ENCODE assay signal across 8 cellular contexts in genomic region chr3:186790261-186790981, GRCh38. TPM values are rescaled to one million over a fixed set of nuclear protein-coding genes. Genes with fewer than 3 reads are reported as not detected.
DNase-seq lines count a peak whose midpoint lies in the region; ATAC-seq and TF ChIP-seq lines count a peak whose summit lies in the region.

No MANE protein-coding gene starts in this region.

- H3K27ac ChIP-seq in DND-41 (ENCODE audit: low read length) (no peak overlapping the region), suprapubic skin (no peak overlapping the region), vagina (no peak overlapping the region)

- no peak overlapping the region for H3K9ac ChIP-seq in DND-41 (ENCODE audit: low read depth, low read length)

- H3K9me3 ChIP-seq in DND-41 (ENCODE audit: insufficient read depth, low read length, severe bottlenecking) = no peaks in the 10 kb centered on the region
- no peaks in the 10 kb centered on the region for H3K9me3 ChIP-seq in suprapubic skin
- H3K9me3 ChIP-seq in vagina = no peaks in the 10 kb centered on the region

- no peak for TF ChIP-seq EP300 in suprapubic skin (IDR thresholded peaks at IDR 0.05)

- TF ChIP-seq CTCF in DND-41 (IDR thresholded peaks at IDR 0.05; ENCODE audit: borderline replicate concordance, extremely low read depth, low read length, poor library complexity, severe bottlenecking) = no peak
- no peak for TF ChIP-seq CTCF in suprapubic skin (IDR thresholded peaks at IDR 0.05)
- TF ChIP-seq CTCF in vagina (IDR thresholded peaks at IDR 0.05) = no peak

- H3K4me1 ChIP-seq in DND-41 (ENCODE audit: insufficient read depth, low read length) (peaks cover 25% of the 10 kb centered on the region), suprapubic skin (peaks cover 32% of the 10 kb centered on the region), vagina (peaks cover 33% of the 10 kb centered on the region)

- peak overlapping the region in 1 of 4 donors; percentile 72 for H3K4me3 Mint-ChIP-seq in IgD-negative memory B cell
- peak overlapping the region; percentile 2 for H3K4me3 Mint-ChIP-seq in activated CD4-positive, alpha-beta memory T cell treated with anti-CD3 and anti-CD28 coated beads for 36 hours

- peak overlapping the region; percentile 80 to 96 (median 94) for H3K27ac Mint-ChIP-seq in IgD-negative memory B cell
- peak overlapping the region; percentile 67 for H3K27ac Mint-ChIP-seq in activated CD4-positive, alpha-beta memory T cell treated with anti-CD3 and anti-CD28 coated beads for 36 hours

- POLR2A ChIA-PET in activated CD4-positive, alpha-beta memory T cell treated with anti-CD3 and anti-CD28 coated beads for 36 hours (lab: Charles Lee) = interaction anchor here (0.7 to 2.5 kb wide), 6 partner anchors 7 to 853 kb away, joined by 3 to 10 read pairs (median 4); partner anchors contain the start of genes DNAJB11, EIF4A2, RFC4 and TRA2B

- no peak overlapping the region for H2AFZ ChIP-seq in DND-41 (ENCODE audit: low read depth, low read length)

- no peak for TF ChIP-seq POLR2A in suprapubic skin (IDR thresholded peaks at IDR 0.05)
- TF ChIP-seq POLR2A in vagina (IDR thresholded peaks at IDR 0.05) = no peak

- peaks cover 88% of the 10 kb centered on the region for H3K36me3 ChIP-seq in DND-41 (ENCODE audit: insufficient read depth, low read length)
- peaks cover 74% of the 10 kb centered on the region for H3K36me3 ChIP-seq in suprapubic skin
- peaks cover 0 to 61% of the 10 kb centered on the region in 2 donors for H3K36me3 ChIP-seq in vagina

- intact Hi-C loops in activated CD4-positive, alpha-beta memory T cell treated with anti-CD3 and anti-CD28 coated beads for 36 hours (cut with micrococcal nuclease) = no loop called here
- intact Hi-C loops in vagina (cut with DNase I) = no loop called here

- H3K9me3 Mint-ChIP-seq in IgD-negative memory B cell = no peaks in the 10 kb centered on the region
- H3K9me3 Mint-ChIP-seq in activated CD4-positive, alpha-beta memory T cell treated with anti-CD3 and anti-CD28 coated beads for 36 hours = no peaks in the 10 kb centered on the region

- H3K27me3 Mint-ChIP-seq in IgD-negative memory B cell = no peaks in the 10 kb centered on the region
- no peaks in the 10 kb centered on the region for H3K27me3 Mint-ChIP-seq in activated CD4-positive, alpha-beta memory T cell treated with anti-CD3 and anti-CD28 coated beads for 36 hours

- peaks cover 45% of the 10 kb centered on the region for H4K20me1 ChIP-seq in DND-41 (ENCODE audit: insufficient read depth, low read length)

- 69% methylated on average over 8 of the region's 8 CpGs for WGBS in suprapubic skin

- H3K36me3 Mint-ChIP-seq in IgD-negative memory B cell = peaks cover 16% of the 10 kb centered on the region
- H3K36me3 Mint-ChIP-seq in activated CD4-positive, alpha-beta memory T cell treated with anti-CD3 and anti-CD28 coated beads for 36 hours = peaks cover 78% of the 10 kb centered on the region

- H3K4me3 ChIP-seq in DND-41 (ENCODE audit: low read depth in 1 of 2, low read length in 2 of 2) (no peak overlapping the region), suprapubic skin (no peak overlapping the region), vagina (no peak overlapping the region)

- ATAC-seq in DND-41 (ENCODE audit: insufficient read depth, low read depth) = peak; percentile 48

- no peaks in the 10 kb centered on the region for H3K27me3 ChIP-seq in DND-41 (ENCODE audit: insufficient read depth, low read length, poor library complexity)
- no peaks in the 10 kb centered on the region for H3K27me3 ChIP-seq in suprapubic skin
- no peaks in the 10 kb centered on the region for H3K27me3 ChIP-seq in vagina

- H3K4me1 Mint-ChIP-seq in IgD-negative memory B cell = peaks cover 30 to 40% (median 38%) of the 10 kb centered on the region in 3 donors
- H3K4me1 Mint-ChIP-seq in activated CD4-positive, alpha-beta memory T cell treated with anti-CD3 and anti-CD28 coated beads for 36 hours (ENCODE audit: low read depth) = peaks cover 42% of the 10 kb centered on the region

- H3K79me2 ChIP-seq in DND-41 (ENCODE audit: insufficient read depth, low read length) = peaks cover 49% of the 10 kb centered on the region

- CTCF ChIA-PET in activated CD4-positive, alpha-beta memory T cell treated with anti-CD3 and anti-CD28 coated beads for 36 hours (lab: Charles Lee) = interaction anchor here (0.9 kb wide), 1 partner anchor 173 kb away, joined by 5 read pairs; no protein-coding TSS in a partner anchor

- DNase-seq in DND-41 (peak; percentile 32), iris pigment epithelial cell (ENCODE audit: low read depth) (peak; percentile 49), suprapubic skin (ENCODE audit: low spot score in 2 of 2) (no peak), vagina (ENCODE audit: extremely low spot score in 2 of 2) (no peak), GOT3 (lab: John Stamatoyannopoulos, UW) (no peak)
- no peak for DNase-seq in activated CD4-positive, alpha-beta memory T cell treated with anti-CD3 and anti-CD28 coated beads for 36 hours
- no peak for DNase-seq in central memory CD4-positive, alpha-beta T cell

- no peak overlapping the region for H3K4me2 ChIP-seq in DND-41 (ENCODE audit: insufficient read depth, low read length)

RNA-seq across cellular contexts. Expression of gene EIF4A2, which starts 7.0 kb away (rescaled TPM):
- 220 TPM for polyA plus RNA-seq in IgD-negative memory B cell
- total RNA-seq in activated CD4-positive, alpha-beta memory T cell treated with anti-CD3 and anti-CD28 coated beads for 36 hours = 100 to 1,000 TPM; 390 to 393 TPM
- total RNA-seq in suprapubic skin (100 to 1,000 TPM; 209 to 410 (median 291) TPM), vagina (375 TPM)

RNA-seq across cellular contexts. Expression of gene RFC4, which starts 15.9 kb away (rescaled TPM):
- polyA plus RNA-seq in IgD-negative memory B cell = 25.0 TPM
- 100 to 1,000 TPM; 118 to 127 TPM for total RNA-seq in activated CD4-positive, alpha-beta memory T cell treated with anti-CD3 and anti-CD28 coated beads for 36 hours
- total RNA-seq in suprapubic skin = 10 to 100 TPM in 3 of 4 donors, 1 to 10 TPM in 1; 9.6 to 22.3 (median 15.8) TPM
- total RNA-seq in vagina = 8.3 TPM

RNA-seq across cellular contexts. Expression of gene ADIPOQ, which starts 52.1 kb away (rescaled TPM):
- not detected for polyA plus RNA-seq in IgD-negative memory B cell
- not detected for total RNA-seq in activated CD4-positive, alpha-beta memory T cell treated with anti-CD3 and anti-CD28 coated beads for 36 hours
- total RNA-seq in suprapubic skin (10 to 100 TPM; 10.7 to 21.6 (median 19.7) TPM), vagina (36.6 TPM)

Comparison
In these comparisons a context has a peak if more than half of its experiments do, and no peak if none do; other contexts are left out.
1. DNase-seq: peak in DND-41 (single experiment) and iris pigment epithelial cell (single experiment); none in activated CD4-positive, alpha-beta memory T cell treated with anti-CD3 and anti-CD28 coated beads for 36 hours (single experiment), suprapubic skin (0 of 2), vagina (0 of 2), GOT3 (single experiment) and central memory CD4-positive, alpha-beta T cell (single experiment).
2. RNA of gene RFC4, which starts 15.9 kb away (total RNA-seq): 118 to 127 TPM in activated CD4-positive, alpha-beta memory T cell treated with anti-CD3 and anti-CD28 coated beads for 36 hours; 9.6 to 22.3 TPM in suprapubic skin and 8.3 TPM in vagina (single experiment); every median in the first group is over 4 times any median in the second.
3. RNA of gene ADIPOQ, which starts 52.1 kb away (total RNA-seq): 36.6 TPM in vagina (single experiment) and 10.7 to 21.6 TPM in suprapubic skin; not detected in activated CD4-positive, alpha-beta memory T cell treated with anti-CD3 and anti-CD28 coated beads for 36 hours; every median in the first group is over 10 times any median in the second.